Comparison of ENCODE assay signal across 8 cellular contexts in the genomic region with DNA sequence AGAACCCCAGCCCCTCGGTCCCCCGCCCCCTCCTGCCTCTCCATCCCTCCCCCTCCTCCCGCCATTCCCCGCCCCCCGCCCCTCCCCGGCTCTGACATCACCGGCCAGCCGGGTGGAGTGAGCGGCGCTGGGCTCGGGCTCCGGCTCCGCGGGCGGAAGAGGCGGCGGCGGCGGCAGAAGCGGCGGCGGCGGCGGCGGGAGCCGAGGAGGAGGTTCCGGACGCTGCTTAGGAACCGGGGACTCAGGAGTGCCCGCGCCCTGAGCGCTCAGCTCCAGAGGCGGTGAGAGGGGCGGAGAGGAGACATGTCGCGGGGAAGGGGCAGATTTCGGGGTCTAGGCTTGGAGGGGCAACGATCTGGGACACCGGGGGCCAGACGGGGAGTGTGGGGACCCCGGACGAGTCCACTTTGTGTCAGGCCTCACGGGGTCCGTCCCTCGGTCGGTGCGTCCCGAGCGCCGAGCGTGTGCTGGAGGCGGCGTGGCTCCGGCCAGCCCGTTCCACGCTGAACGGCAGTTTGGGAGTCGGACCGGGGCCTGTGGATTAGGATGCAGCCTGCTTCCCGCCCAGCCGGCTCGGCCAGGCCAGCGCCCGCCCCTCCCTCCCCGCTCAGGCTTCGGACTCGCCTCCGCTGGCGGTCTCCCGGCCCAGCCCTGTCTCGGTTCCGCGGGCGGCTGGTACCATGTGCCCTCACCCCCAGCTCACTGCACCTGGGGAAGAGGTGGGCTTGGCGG. TPM values are rescaled to one million over a fixed set of nuclear protein-coding genes. Genes with fewer than 3 reads are reported as not detected.
DNase-seq lines count a peak whose midpoint lies in the region; ATAC-seq and TF ChIP-seq lines count a peak whose summit lies in the region.

A gene with protein sequence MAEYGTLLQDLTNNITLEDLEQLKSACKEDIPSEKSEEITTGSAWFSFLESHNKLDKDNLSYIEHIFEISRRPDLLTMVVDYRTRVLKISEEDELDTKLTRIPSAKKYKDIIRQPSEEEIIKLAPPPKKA (plus strand): TSS at position 143 of the 732 bp plus-strand sequence. CDS start 6,161 bp downstream, outside the sequence.

- peaks cover 49% of the 10 kb centered on the region for H3K4me1 ChIP-seq in adipocyte (ENCODE audit: control insufficient read depth, insufficient read depth, low read length)
- H3K4me1 ChIP-seq in heart left ventricle: peaks cover 22 to 60% (median 52%) of the 10 kb centered on the region in 12 donors
- H3K4me1 ChIP-seq in transverse colon: peaks cover 15 to 52% (median 36%) of the 10 kb centered on the region in 4 donors

- in situ Hi-C loops in transverse colon (cut with MboI; ENCODE audit: low pct_ligation_motif_present in 1 of 4, low pct_unique_long_range_greater_than_20kb in 1 of 4, low sequenced_read_pairs in 3 of 4): no loop called here

- H3K9ac ChIP-seq in adipocyte (ENCODE audit: low read length): peak within 1 kb of the TSS; percentile 96

- TF ChIP-seq EP300 in transverse colon (IDR thresholded peaks at IDR 0.05; ENCODE audit: low read depth): no peak

- H3K36me3 ChIP-seq in adipocyte (ENCODE audit: control insufficient read depth, insufficient read depth, low read length, severe bottlenecking) (peaks cover 30% of the 10 kb centered on the region), heart left ventricle (peaks cover 0 to 36% (median 3%) of the 10 kb centered on the region in 9 donors), transverse colon (no peaks in the 10 kb centered on the region)

- H3K9me3 ChIP-seq in adipocyte (ENCODE audit: control insufficient read depth, low read length) (no peaks in the 10 kb centered on the region), heart left ventricle (no peaks in the 10 kb centered on the region), transverse colon (no peaks in the 10 kb centered on the region)

- TF ChIP-seq POLR2A in heart left ventricle (IDR thresholded peaks at IDR 0.05) (peak; percentile 10 to 83), transverse colon (IDR thresholded peaks at IDR 0.05) (peak; percentile 66)

- intact Hi-C loops in heart left ventricle (cut with DNase I) (loop anchor here in 2 of 10 donors (5.0 kb wide), 2 partner anchors 37 to 52 kb away; no protein-coding TSS in a partner anchor), posterior vena cava (cut with DNase I) (no loop called here), transverse colon (cut with DNase I; ENCODE audit: low total_unique reads) (no loop called here)

- no peak for TF ChIP-seq CTCF in heart left ventricle (IDR thresholded peaks at IDR 0.05)
- TF ChIP-seq CTCF in transverse colon (IDR thresholded peaks at IDR 0.05): no peak

- WGBS in heart left ventricle, 4 donors: 0 to 1% (median 0%) methylated on average over 23 to 75 of the region's 75 CpGs
- WGBS in transverse colon (ENCODE audit: low coverage in 1 of 2), 2 donors: 0% methylated on average over 33 of the region's 75 CpGs; no CpG with 5 or more reads in 1 of the 2 donors

- peak; percentile 60 to 85 (median 80) for ATAC-seq in heart left ventricle

- peak within 1 kb of the TSS; percentile 67 to 98 (median 90) for H3K27ac ChIP-seq in heart left ventricle
- H3K27ac ChIP-seq in transverse colon: peak within 1 kb of the TSS; percentile 85 to 97 (median 90)

- H3K27me3 ChIP-seq in adipocyte (replicated peaks; ENCODE audit: control insufficient read depth, insufficient read depth, low read length) (no peaks in the 10 kb centered on the region), heart left ventricle (no peaks in the 10 kb centered on the region), transverse colon (no peaks in the 10 kb centered on the region)

- H3K4me3 ChIP-seq in adipocyte (ENCODE audit: low read length): peak within 1 kb of the TSS; percentile 91
- peak within 1 kb of the TSS; percentile 60 to 99 (median 88) for H3K4me3 ChIP-seq in heart left ventricle
- peak within 1 kb of the TSS; percentile 50 to 99 (median 88) for H3K4me3 ChIP-seq in transverse colon

- peak; percentile 58 for DNase-seq in CD1c-positive myeloid dendritic cell (ENCODE audit: extremely low spot score)
- peak; percentile 67 for DNase-seq in GM19240 (ENCODE audit: insufficient read length, low spot score)
- DNase-seq in HuH-7 (ENCODE audit: low spot score): peak; percentile 82
- peak; percentile 51 for DNase-seq in T follicular helper cell (ENCODE audit: low read depth)
- peak; percentile 91 for DNase-seq in adipocyte (ENCODE audit: low read depth)
- peak; percentile 80 to 91 (median 86) for DNase-seq in heart left ventricle
- DNase-seq in posterior vena cava (ENCODE audit: low spot score): peak; percentile 94
- peak; percentile 83 for DNase-seq in transverse colon

RNA-seq across cellular contexts. Expression of the gene that starts here (rescaled TPM):
- total RNA-seq in heart left ventricle (100 to 1,000 TPM; 134 to 581 (median 290) TPM), posterior vena cava (100 to 1,000 TPM; 299 to 410 TPM), transverse colon (10 to 100 TPM; 25.8 to 92.5 (median 27.3) TPM)
- polyA plus RNA-seq in heart left ventricle: 1,000 to 10,000 TPM in 1 of 2 donors, 100 to 1,000 TPM in 1; 250 to 1,078 TPM

Comparison
In these comparisons a context has a peak if more than half of its experiments do, and no peak if none do; other contexts are left out.
1. Peak in every context shown above with its lines: DNase-seq, ATAC-seq, H3K4me3 ChIP-seq and H3K27ac ChIP-seq.